Comparison of ENCODE assay signal across 8 cellular contexts in genomic region chr7:149422065-149422913, GRCh38. TPM values are rescaled to one million over a fixed set of nuclear protein-coding genes. Genes with fewer than 3 reads are reported as not detected.
DNase-seq lines count a peak whose midpoint lies in the region; ATAC-seq and TF ChIP-seq lines count a peak whose summit lies in the region.

No MANE protein-coding gene starts in this region.

- peak overlapping the region; percentile 59 to 82 (median 66) for H3K27ac ChIP-seq in transverse colon

- peak overlapping the region; percentile 20 to 52 (median 46) for H3K4me3 ChIP-seq in transverse colon

- TF ChIP-seq CTCF in transverse colon (IDR thresholded peaks at IDR 0.05) = peak; percentile 35 to 58 (median 53)

- intact Hi-C loops in transverse colon (cut with DNase I; ENCODE audit: low total_unique reads) = no loop called here

- peak; percentile 16; the same call in 1 of the 2 replicates for TF ChIP-seq RAD21 in Ishikawa (IDR thresholded peaks at IDR 0.05; ENCODE audit: low read depth)

- in situ Hi-C loops in transverse colon (cut with MboI; ENCODE audit: low pct_ligation_motif_present in 1 of 4, low pct_unique_long_range_greater_than_20kb in 1 of 4, low sequenced_read_pairs in 3 of 4) = no loop called here

- H3K27me3 ChIP-seq in transverse colon = no peaks in the 10 kb centered on the region

- peak; percentile 95 for ATAC-seq in GM21576 (IDR thresholded peaks at IDR 0.05; ENCODE audit: unreplicated experiment)

- H3K9me3 ChIP-seq in transverse colon = no peaks in the 10 kb centered on the region

- H3K4me1 ChIP-seq in transverse colon = peaks cover 5 to 15% (median 9%) of the 10 kb centered on the region in 4 donors

- peak; percentile 14 for TF ChIP-seq POLR2A in transverse colon (IDR thresholded peaks at IDR 0.05)

- TF ChIP-seq EP300 in Ishikawa (IDR thresholded peaks at IDR 0.05; ENCODE audit: borderline replicate concordance) (no peak), transverse colon (IDR thresholded peaks at IDR 0.05; ENCODE audit: low read depth) (no peak)

- DNase-seq in EH (ENCODE audit: low read depth) (peak; percentile 32), RKO (ENCODE audit: low spot score) (peak; percentile 76), glomerular visceral epithelial cell (ENCODE audit: extremely low spot score) (peak; percentile 71), pons (ENCODE audit: low spot score) (peak; percentile 45), transverse colon (peak; percentile 72)
- DNase-seq in activated gamma-delta T cell treated with anti-CD3 and anti-CD28 coated beads, Interleukin-2, amount 50 U/mL, for 16 hours (ENCODE audit: low read depth) = peak; percentile 50

- no peaks in the 10 kb centered on the region for H3K36me3 ChIP-seq in transverse colon

- 0 to 5% methylated on average over 2 to 61 of the region's 71 CpGs for WGBS in transverse colon (ENCODE audit: low coverage in 1 of 2), 2 donors

TF ChIP-seq in Ishikawa, 13 proteins besides CTCF, POLR2A, EP300 and RAD21:
- peak; percentile 50; the same call in 1 of the 2 replicates for TF ChIP-seq TAF1 (IDR thresholded peaks at IDR 0.05; ENCODE audit: low read depth)
- TF ChIP-seq, protein P1, sequence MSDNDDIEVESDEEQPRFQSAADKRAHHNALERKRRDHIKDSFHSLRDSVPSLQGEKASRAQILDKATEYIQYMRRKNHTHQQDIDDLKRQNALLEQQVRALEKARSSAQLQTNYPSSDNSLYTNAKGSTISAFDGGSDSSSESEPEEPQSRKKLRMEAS (IDR thresholded peaks at IDR 0.05) = peak; percentile 47
- no peak; the same call in 1 of the 2 replicates for TF ChIP-seq USF1 (IDR thresholded peaks at IDR 0.05)
TF ChIP-seq in Ishikawa: peak in this region for 2.

RNA-seq across cellular contexts. Expression of gene ZNF777, which starts 38.6 kb away (rescaled TPM):
- total RNA-seq in transverse colon = 10 to 100 TPM in 2 of 4 donors, 1 to 10 TPM in 2; 7.8 to 58.9 (median 14.2) TPM

Comparison
In these comparisons a context has a peak if more than half of its experiments do, and no peak if none do; other contexts are left out.
1. Peak in every context shown above with its lines: DNase-seq, ATAC-seq, H3K4me3 ChIP-seq and H3K27ac ChIP-seq.